15 cellular contexts compared by ENCODE assay signal in the genomic region with DNA sequence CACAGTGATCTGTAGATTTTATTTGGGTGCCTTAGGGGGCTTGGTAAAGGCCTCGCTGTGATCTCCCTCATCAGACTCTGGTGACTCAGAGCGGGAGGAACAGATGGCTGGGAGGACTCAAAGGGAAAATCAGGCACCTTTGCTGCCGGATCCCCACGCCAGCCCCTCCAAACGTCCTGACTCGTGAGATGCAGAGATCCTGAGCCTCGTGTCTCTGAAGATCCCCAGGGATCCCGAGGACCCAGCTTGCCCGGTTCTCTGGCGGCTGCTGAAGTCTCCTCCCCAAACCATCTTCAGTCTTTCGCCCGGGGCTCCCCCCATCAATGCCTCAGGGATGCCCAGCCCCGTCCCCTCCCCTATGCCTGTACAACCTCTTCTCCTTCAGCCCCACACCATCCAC. TPM values are rescaled to one million over a fixed set of nuclear protein-coding genes. Genes with fewer than 3 reads are reported as not detected.
"Had no signal": no experiment of that assay in that cellular context is flagged by ENCODE, and none has a peak within 500 bp of the region (broad histone marks: within the 10 kb centered on the region; RNA-seq: fewer than 3 reads in every experiment).

No MANE protein-coding gene starts in this region.

- H3K4me3 ChIP-seq: gastrocnemius medialis, psoas muscle, right lobe of liver, smooth muscle cell, suprapubic skin had no signal

- H3K27ac ChIP-seq: gastrocnemius medialis, psoas muscle, right lobe of liver, suprapubic skin had no signal

- H3K4me1 ChIP-seq: gastrocnemius medialis, psoas muscle, right lobe of liver, suprapubic skin had no signal

- H3K27ac Mint-ChIP-seq: activated T-helper 17 cell treated with anti-CD3 and anti-CD28 coated beads, Interleukin-2, amount 50 U/mL, for 72 hours; naive B cell; stimulated activated naive CD8-positive, alpha-beta T cell treated with anti-CD3 and anti-CD28 coated beads, Interleukin-15, Interleukin-2, amounts not matched to agents 100 ng/mL and 50 ng/mL, for 24 hours; type B pancreatic cell had no signal

- H3K36me3 Mint-ChIP-seq: naive B cell, type B pancreatic cell had no signal

- DNase-seq: activated CD4-positive, CD25-positive, alpha-beta regulatory T cell treated with anti-CD3 and anti-CD28 coated beads, Interleukin-2, amount 50 U/mL, for 72 hours; activated naive CD4-positive, alpha-beta T cell treated with Interleukin-2 at 50 U/mL for 16 hours; gastrocnemius medialis; naive B cell; nucleus accumbens; T-helper 9 cell had no signal

- H3K9me3 ChIP-seq: gastrocnemius medialis, psoas muscle, right lobe of liver, suprapubic skin had no signal

- ATAC-seq: activated T-helper 17 cell treated with anti-CD3 and anti-CD28 coated beads, Interleukin-2, amount 50 U/mL, for 72 hours; gastrocnemius medialis; psoas muscle had no signal

- H3K36me3 ChIP-seq: gastrocnemius medialis, right lobe of liver, suprapubic skin had no signal

- H3K4me3 Mint-ChIP-seq: activated T-helper 17 cell treated with anti-CD3 and anti-CD28 coated beads, Interleukin-2, amount 50 U/mL, for 72 hours; naive B cell; stimulated activated naive CD8-positive, alpha-beta T cell treated with anti-CD3 and anti-CD28 coated beads, Interleukin-15, Interleukin-2, amounts not matched to agents 100 ng/mL and 50 ng/mL, for 24 hours; type B pancreatic cell had no signal

- H3K27me3 ChIP-seq: right lobe of liver had no signal

- H3K9me3 Mint-ChIP-seq: activated T-helper 17 cell treated with anti-CD3 and anti-CD28 coated beads, Interleukin-2, amount 50 U/mL, for 72 hours; naive B cell; stimulated activated naive CD8-positive, alpha-beta T cell treated with anti-CD3 and anti-CD28 coated beads, Interleukin-15, Interleukin-2, amounts not matched to agents 100 ng/mL and 50 ng/mL, for 24 hours; type B pancreatic cell had no signal

RNA-seq across cellular contexts. Expression of gene MUC20, which starts 32.8 kb away (rescaled TPM):
- total RNA-seq: astrocyte, dermis microvascular lymphatic vessel endothelial cell had no signal

RNA-seq across cellular contexts. Expression of gene MUC4, which starts 58.1 kb away (rescaled TPM):
- total RNA-seq: dermis microvascular lymphatic vessel endothelial cell, smooth muscle cell, suprapubic skin had no signal
- polyA plus RNA-seq: smooth muscle cell had no signal
